1 cellular context compared by ENCODE assay signal in the genomic region with DNA sequence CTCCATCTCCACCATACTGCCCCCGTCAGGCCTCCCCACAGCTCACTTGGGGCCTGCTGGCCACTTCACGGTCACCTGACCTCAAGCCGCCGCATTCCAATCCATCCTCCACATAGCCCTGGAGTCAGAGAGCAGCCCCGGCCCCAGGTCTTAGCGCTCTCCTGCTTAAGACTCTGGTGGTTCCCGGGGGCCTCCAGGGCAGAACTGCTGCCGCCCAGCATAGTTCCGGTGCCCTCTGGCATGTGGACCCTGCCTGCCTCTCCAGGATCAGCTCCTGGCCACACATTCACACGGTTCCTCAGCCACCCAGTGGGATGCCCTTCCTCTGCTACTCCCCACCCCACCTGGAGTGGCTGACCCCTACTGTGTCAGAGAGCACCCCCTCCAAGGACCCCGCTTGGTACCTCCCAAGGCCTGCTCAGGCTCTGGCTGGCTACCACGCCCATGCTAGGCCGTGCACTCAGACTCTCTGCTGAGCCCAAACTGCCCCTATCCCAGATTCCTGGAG.
TF ChIP-seq lines count a peak whose summit lies in the region.

No MANE protein-coding gene starts in this region.

TF ChIP-seq in endothelial cell of umbilical vein, 7 proteins besides CTCF, POLR2A, EP300 and RAD21 (continued from another document):
- TF ChIP-seq GATA2 (IDR thresholded peaks at IDR 0.05; ENCODE audit: insufficient read depth, insufficient read length, low read depth, low read length) (no peak), POLR2AphosphoS5 (IDR thresholded peaks at IDR 0.05; ENCODE audit: insufficient read depth, low read depth, low read length) (peak; percentile 22)
- TF ChIP-seq, protein P1, sequence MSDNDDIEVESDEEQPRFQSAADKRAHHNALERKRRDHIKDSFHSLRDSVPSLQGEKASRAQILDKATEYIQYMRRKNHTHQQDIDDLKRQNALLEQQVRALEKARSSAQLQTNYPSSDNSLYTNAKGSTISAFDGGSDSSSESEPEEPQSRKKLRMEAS (IDR thresholded peaks at IDR 0.05; ENCODE audit: insufficient read depth, insufficient read length), result no peak
